Comparison of ENCODE assay signal across 22 cellular contexts in genomic region chr2:122261923-122262322, GRCh38.
DNase-seq lines count a peak whose midpoint lies in the region; TF ChIP-seq lines count a peak whose summit lies in the region.
"Had no signal": no experiment of that assay in that cellular context is flagged by ENCODE, and none has a peak within 500 bp of the region (broad histone marks: within the 10 kb centered on the region; RNA-seq: fewer than 3 reads in every experiment).

No MANE protein-coding gene starts in this region.

- H3K4me1 Mint-ChIP-seq in nephron, result peaks cover 37% of the 10 kb centered on the region

- H3K27me3 Mint-ChIP-seq in nephron (ENCODE audit: low read depth), result no peaks in the 10 kb centered on the region

- TF ChIP-seq CTCF in nephron (IDR thresholded peaks at IDR 0.05; ENCODE audit: unreplicated experiment in 3 of 3), result no peak

- DNase-seq in NCI-H2171 treated with DMSO at 0.1 percent for 48 hours (lab: John Stamatoyannopoulos, UW) (peak; percentile 16), NCI-H2171 (lab: John Stamatoyannopoulos, UW) (no peak), NCI-H446 (lab: John Stamatoyannopoulos, UW) (peak; percentile 55 to 85), NCI-H82 treated with DMSO at 0.1 percent for 48 hours (lab: John Stamatoyannopoulos, UW; ENCODE audit: unreplicated experiment) (peak; percentile 74), mesenteric fat pad (ENCODE audit: low spot score) (no peak)
- no peak for DNase-seq in activated CD4-positive, alpha-beta T cell treated with anti-CD3 and anti-CD28 coated beads for 1 hour
- DNase-seq in NK-92 treated with Interleukin-12 subunit alpha and Interleukin-12 subunit beta, amount 100 ng/mL, for 24 hours (lab: John Stamatoyannopoulos, UW), result no peak
- DNase-seq: 8988T, DMS79, EL, GF-D8, HCEC 1CT, KBM-7, NCI-H1436, NCI-H187, NCI-H2107, NCI-H510A, NCI-H774, SHP77, SW 1271 had no signal

- H3K36me3 Mint-ChIP-seq in nephron (ENCODE audit: low read depth), result no peaks in the 10 kb centered on the region

- H3K4me3 Mint-ChIP-seq in nephron, result no peak overlapping the region
- H3K4me3 Mint-ChIP-seq: T-helper 1 cell treated with Interleukin-12 subunit alpha and Interleukin-12 subunit beta and Interleukin-4 antibody, amounts not matched to agents 30 μg/mL and 1 μg/mL, for 36 hours had no signal

- peak overlapping the region; percentile 43 to 76 (median 59) for H3K27ac Mint-ChIP-seq in nephron
- H3K27ac Mint-ChIP-seq: T-helper 1 cell treated with Interleukin-12 subunit alpha and Interleukin-12 subunit beta and Interleukin-4 antibody, amounts not matched to agents 30 μg/mL and 1 μg/mL, for 36 hours had no signal

- H3K9me3 Mint-ChIP-seq in nephron, result peaks cover 3% of the 10 kb centered on the region
- H3K9me3 Mint-ChIP-seq: T-helper 1 cell treated with Interleukin-12 subunit alpha and Interleukin-12 subunit beta and Interleukin-4 antibody, amounts not matched to agents 30 μg/mL and 1 μg/mL, for 36 hours had no signal

Comparison
In these comparisons a context has a peak if more than half of its experiments do, and no peak if none do; other contexts are left out.
1. DNase-seq: peak in NCI-H2171 treated with DMSO at 0.1 percent for 48 hours (single experiment), NCI-H446 (2 of 2) and NCI-H82 treated with DMSO at 0.1 percent for 48 hours (single experiment); none in NCI-H2171 (single experiment), mesenteric fat pad (single experiment), activated CD4-positive, alpha-beta T cell treated with anti-CD3 and anti-CD28 coated beads for 1 hour (single experiment) and NK-92 treated with Interleukin-12 subunit alpha and Interleukin-12 subunit beta, amount 100 ng/mL, for 24 hours (single experiment).